ENCODE assay signal across 9 cellular contexts in the genomic region with DNA sequence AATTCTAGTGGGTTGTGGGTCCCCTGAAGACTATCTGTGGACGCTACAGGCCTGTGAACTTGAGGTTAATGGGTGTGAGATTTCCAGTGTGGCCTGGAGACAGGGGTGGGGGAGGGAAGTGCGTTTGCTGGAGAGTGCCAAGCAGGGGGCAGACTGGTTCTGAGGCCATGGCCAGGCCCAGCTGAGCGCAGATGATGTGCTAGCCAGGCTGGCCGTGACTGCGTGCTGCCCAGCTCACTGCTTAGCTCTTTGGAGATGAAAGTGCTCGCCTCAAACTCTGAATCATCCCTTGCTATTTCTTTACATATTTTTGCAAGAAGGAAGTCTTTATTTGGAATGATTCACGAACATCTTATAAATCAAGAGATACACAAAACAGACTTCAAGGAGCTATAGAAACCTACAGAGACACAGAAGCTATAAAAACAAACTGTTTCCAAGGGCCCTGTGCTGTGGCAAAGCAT.
DNase-seq lines count a peak whose midpoint lies in the region; ATAC-seq and TF ChIP-seq lines count a peak whose summit lies in the region.
"Had no signal": no experiment of that assay in that cellular context is flagged by ENCODE, and none has a peak within 500 bp of the region (broad histone marks: within the 10 kb centered on the region; RNA-seq: fewer than 3 reads in every experiment).

No MANE protein-coding gene starts in this region.

- H3K27me3 ChIP-seq in H7 (ENCODE audit: control insufficient read depth, insufficient read depth, low read length) (no peaks in the 10 kb centered on the region), colonic mucosa (no peaks in the 10 kb centered on the region)

- H3K9me3 ChIP-seq in colonic mucosa = no peaks in the 10 kb centered on the region

- H3K4me1 Mint-ChIP-seq in activated CD4-positive, alpha-beta T cell treated with anti-CD3 and anti-CD28 coated beads, Interleukin-2, amount 10 ng/mL, durations not matched to agents 7 days and 5 days = no peaks in the 10 kb centered on the region

- no peak overlapping the region for H3K27ac Mint-ChIP-seq in activated CD4-positive, alpha-beta T cell treated with anti-CD3 and anti-CD28 coated beads, Interleukin-2, amount 10 ng/mL, durations not matched to agents 7 days and 5 days

- no peaks in the 10 kb centered on the region for H3K9me3 Mint-ChIP-seq in activated CD4-positive, alpha-beta T cell treated with anti-CD3 and anti-CD28 coated beads, Interleukin-2, amount 10 ng/mL, durations not matched to agents 7 days and 5 days

- ATAC-seq in Right ventricle myocardium inferior = no peak

- H3K36me3 ChIP-seq in H7 (replicated peaks; ENCODE audit: control insufficient read depth, insufficient read depth, low read length) (no peaks in the 10 kb centered on the region), colonic mucosa (no peaks in the 10 kb centered on the region)

- H3K4me3 ChIP-seq in H7 (ENCODE audit: insufficient read depth, low read depth, low read length) (no peak overlapping the region), skeletal muscle cell (ENCODE audit: low read depth, low read length) (no peak overlapping the region), colonic mucosa (no peak overlapping the region)

- peaks cover 5% of the 10 kb centered on the region for H3K4me1 ChIP-seq in colonic mucosa

- H3K27ac ChIP-seq in colonic mucosa = no peak overlapping the region

- DNase-seq in H7 (peak; percentile 56), anterior cingulate cortex (lab: John Stamatoyannopoulos, UW) (peak in 43 of 58 donors; percentile 5 to 71 (median 34)), head of caudate nucleus (peak; percentile 37 to 88 (median 67)), skeletal muscle cell (ENCODE audit: low read depth) (peak; percentile 66), colonic mucosa (no peak), GM19240 (ENCODE audit: insufficient read length, low spot score) (no peak), Right ventricle myocardium inferior (ENCODE audit: missing footprints) (no peak)
- DNase-seq in activated CD4-positive, alpha-beta T cell treated with anti-CD3 and anti-CD28 coated beads, Interleukin-2, amount 10 ng/mL, durations not matched to agents 7 days and 5 days = no peak
- DNase-seq: NCI-H1694 treated with DMSO at 0.1 percent for 48 hours had no signal

- H3K9ac ChIP-seq in colonic mucosa (ENCODE audit: low read depth in 2 of 2, low read length in 2 of 2) = no peak overlapping the region

- CTCF ChIA-PET in activated CD4-positive, alpha-beta T cell treated with anti-CD3 and anti-CD28 coated beads, Interleukin-2, amount 10 ng/mL, durations not matched to agents 7 days and 5 days (lab: Charles Lee) = interaction anchor here (0.6 to 1.5 kb wide), 3 partner anchors 30 to 236 kb away, joined by 3 to 5 read pairs (median 4); no protein-coding TSS in a partner anchor

- H3K27me3 Mint-ChIP-seq in activated CD4-positive, alpha-beta T cell treated with anti-CD3 and anti-CD28 coated beads, Interleukin-2, amount 10 ng/mL, durations not matched to agents 7 days and 5 days = peaks cover 8% of the 10 kb centered on the region

- intact Hi-C loops in head of caudate nucleus (cut with DNase I) (no loop called here), colonic mucosa (cut with DNase I) (no loop called here), Right ventricle myocardium inferior (cut with DNase I) (no loop called here)

- H3K36me3 Mint-ChIP-seq in activated CD4-positive, alpha-beta T cell treated with anti-CD3 and anti-CD28 coated beads, Interleukin-2, amount 10 ng/mL, durations not matched to agents 7 days and 5 days (ENCODE audit: low read depth) = no peaks in the 10 kb centered on the region

- H3K4me3 Mint-ChIP-seq in activated CD4-positive, alpha-beta T cell treated with anti-CD3 and anti-CD28 coated beads, Interleukin-2, amount 10 ng/mL, durations not matched to agents 7 days and 5 days = no peak overlapping the region

- TF ChIP-seq CTCF in colonic mucosa (IDR thresholded peaks at IDR 0.05) = no peak

- POLR2A ChIA-PET in activated CD4-positive, alpha-beta T cell treated with anti-CD3 and anti-CD28 coated beads, Interleukin-2, amount 10 ng/mL, durations not matched to agents 7 days and 5 days (lab: Charles Lee) = no interaction called here

Comparison
In these comparisons a context has a peak if more than half of its experiments do, and no peak if none do; other contexts are left out.
1. DNase-seq: peak in H7 (single experiment), anterior cingulate cortex (43 of 58), head of caudate nucleus (42 of 42) and skeletal muscle cell (single experiment); none in colonic mucosa (single experiment), GM19240 (single experiment), Right ventricle myocardium inferior (single experiment) and activated CD4-positive, alpha-beta T cell treated with anti-CD3 and anti-CD28 coated beads, Interleukin-2, amount 10 ng/mL, durations not matched to agents 7 days and 5 days (single experiment).